ENCODE assay signal across 1 cellular context in the genomic region with DNA sequence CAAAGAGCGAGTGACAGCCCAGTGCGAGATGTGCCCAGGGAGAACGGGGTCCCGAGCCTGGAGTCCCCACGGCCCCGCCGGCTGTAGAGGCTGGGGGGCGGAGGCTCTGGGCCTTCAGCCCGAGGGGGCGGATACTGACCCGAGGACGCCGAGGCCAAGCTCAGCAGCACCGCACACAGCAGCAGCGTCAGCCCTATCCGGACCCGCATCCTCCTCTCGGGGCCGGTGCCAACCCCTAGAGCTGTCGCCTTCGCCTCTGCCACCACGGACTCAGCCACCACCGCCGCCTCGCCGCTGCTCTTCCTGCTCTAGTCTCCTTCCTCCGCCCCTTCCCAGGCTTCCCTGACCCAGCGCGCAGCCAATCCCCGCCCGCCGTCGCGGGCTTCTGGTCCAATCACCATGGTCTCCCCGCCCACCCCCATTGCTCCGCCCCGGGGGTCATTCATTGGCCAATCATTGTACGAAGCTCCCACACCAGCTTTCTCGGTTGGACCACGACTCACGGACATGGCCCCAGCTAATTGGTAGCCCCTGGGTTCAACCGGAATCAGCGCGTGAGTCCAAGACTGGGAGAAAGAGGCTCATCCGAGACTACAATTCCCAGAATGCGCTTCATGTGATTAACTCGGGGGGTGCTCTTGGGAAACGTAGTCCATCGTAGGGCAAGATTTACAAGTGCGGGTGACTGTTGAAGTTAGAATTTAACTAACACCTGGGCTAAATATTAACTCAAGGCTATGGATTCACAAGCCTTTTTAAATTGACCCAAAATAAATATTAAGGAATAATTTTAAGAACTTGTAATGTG.
TF ChIP-seq lines count a peak whose summit lies in the region.

A gene (minus strand): TSS at position 318 of the 808 bp plus-strand sequence. CDS start 109 bp downstream, at position 209.

TF ChIP-seq in HepG2, 621 proteins besides CTCF, POLR2A, EP300 and RAD21 (continued from another document and continues in another):
- no peak for TF ChIP-seq ETV6 (CRISPR knock-in tag; conservative IDR thresholded peaks at IDR 0.05)
- no peak for TF ChIP-seq ZNF326 (CRISPR knock-in tag; IDR thresholded peaks at IDR 0.05; ENCODE audit: borderline replicate concordance)
- no peak for TF ChIP-seq HMG20A (CRISPR knock-in tag; IDR thresholded peaks at IDR 0.05; ENCODE audit: borderline replicate concordance)
- TF ChIP-seq, protein P1, sequence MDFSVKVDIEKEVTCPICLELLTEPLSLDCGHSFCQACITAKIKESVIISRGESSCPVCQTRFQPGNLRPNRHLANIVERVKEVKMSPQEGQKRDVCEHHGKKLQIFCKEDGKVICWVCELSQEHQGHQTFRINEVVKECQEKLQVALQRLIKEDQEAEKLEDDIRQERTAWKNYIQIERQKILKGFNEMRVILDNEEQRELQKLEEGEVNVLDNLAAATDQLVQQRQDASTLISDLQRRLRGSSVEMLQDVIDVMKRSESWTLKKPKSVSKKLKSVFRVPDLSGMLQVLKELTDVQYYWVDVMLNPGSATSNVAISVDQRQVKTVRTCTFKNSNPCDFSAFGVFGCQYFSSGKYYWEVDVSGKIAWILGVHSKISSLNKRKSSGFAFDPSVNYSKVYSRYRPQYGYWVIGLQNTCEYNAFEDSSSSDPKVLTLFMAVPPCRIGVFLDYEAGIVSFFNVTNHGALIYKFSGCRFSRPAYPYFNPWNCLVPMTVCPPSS (IDR thresholded peaks at IDR 0.05): no peak
- TF ChIP-seq CENPT (CRISPR knock-in tag; IDR thresholded peaks at IDR 0.05; ENCODE audit: low read depth): no peak
- no peak for TF ChIP-seq TOPORS (CRISPR knock-in tag; IDR thresholded peaks at IDR 0.05)
- TF ChIP-seq THAP11 (CRISPR knock-in tag; IDR thresholded peaks at IDR 0.05): peak; percentile 99
- TF ChIP-seq, protein P2, sequence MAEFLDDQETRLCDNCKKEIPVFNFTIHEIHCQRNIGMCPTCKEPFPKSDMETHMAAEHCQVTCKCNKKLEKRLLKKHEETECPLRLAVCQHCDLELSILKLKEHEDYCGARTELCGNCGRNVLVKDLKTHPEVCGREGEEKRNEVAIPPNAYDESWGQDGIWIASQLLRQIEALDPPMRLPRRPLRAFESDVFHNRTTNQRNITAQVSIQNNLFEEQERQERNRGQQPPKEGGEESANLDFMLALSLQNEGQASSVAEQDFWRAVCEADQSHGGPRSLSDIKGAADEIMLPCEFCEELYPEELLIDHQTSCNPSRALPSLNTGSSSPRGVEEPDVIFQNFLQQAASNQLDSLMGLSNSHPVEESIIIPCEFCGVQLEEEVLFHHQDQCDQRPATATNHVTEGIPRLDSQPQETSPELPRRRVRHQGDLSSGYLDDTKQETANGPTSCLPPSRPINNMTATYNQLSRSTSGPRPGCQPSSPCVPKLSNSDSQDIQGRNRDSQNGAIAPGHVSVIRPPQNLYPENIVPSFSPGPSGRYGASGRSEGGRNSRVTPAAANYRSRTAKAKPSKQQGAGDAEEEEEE (CRISPR knock-in tag; IDR thresholded peaks at IDR 0.05; ENCODE audit: borderline replicate concordance): no peak
- TF ChIP-seq, protein P3, sequence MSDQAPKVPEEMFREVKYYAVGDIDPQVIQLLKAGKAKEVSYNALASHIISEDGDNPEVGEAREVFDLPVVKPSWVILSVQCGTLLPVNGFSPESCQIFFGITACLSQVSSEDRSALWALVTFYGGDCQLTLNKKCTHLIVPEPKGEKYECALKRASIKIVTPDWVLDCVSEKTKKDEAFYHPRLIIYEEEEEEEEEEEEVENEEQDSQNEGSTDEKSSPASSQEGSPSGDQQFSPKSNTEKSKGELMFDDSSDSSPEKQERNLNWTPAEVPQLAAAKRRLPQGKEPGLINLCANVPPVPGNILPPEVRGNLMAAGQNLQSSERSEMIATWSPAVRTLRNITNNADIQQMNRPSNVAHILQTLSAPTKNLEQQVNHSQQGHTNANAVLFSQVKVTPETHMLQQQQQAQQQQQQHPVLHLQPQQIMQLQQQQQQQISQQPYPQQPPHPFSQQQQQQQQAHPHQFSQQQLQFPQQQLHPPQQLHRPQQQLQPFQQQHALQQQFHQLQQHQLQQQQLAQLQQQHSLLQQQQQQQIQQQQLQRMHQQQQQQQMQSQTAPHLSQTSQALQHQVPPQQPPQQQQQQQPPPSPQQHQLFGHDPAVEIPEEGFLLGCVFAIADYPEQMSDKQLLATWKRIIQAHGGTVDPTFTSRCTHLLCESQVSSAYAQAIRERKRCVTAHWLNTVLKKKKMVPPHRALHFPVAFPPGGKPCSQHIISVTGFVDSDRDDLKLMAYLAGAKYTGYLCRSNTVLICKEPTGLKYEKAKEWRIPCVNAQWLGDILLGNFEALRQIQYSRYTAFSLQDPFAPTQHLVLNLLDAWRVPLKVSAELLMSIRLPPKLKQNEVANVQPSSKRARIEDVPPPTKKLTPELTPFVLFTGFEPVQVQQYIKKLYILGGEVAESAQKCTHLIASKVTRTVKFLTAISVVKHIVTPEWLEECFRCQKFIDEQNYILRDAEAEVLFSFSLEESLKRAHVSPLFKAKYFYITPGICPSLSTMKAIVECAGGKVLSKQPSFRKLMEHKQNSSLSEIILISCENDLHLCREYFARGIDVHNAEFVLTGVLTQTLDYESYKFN (CRISPR knock-in tag; conservative IDR thresholded peaks at IDR 0.05): peak; percentile 25; the same call in 1 of the 2 replicates
- no peak for TF ChIP-seq SIX1 (CRISPR knock-in tag; IDR thresholded peaks at IDR 0.05; ENCODE audit: borderline replicate concordance)
- no peak for TF ChIP-seq PAX8 (CRISPR knock-in tag; IDR thresholded peaks at IDR 0.05; ENCODE audit: borderline replicate concordance)
- peak; percentile 98 for TF ChIP-seq SUZ12 (IDR thresholded peaks at IDR 0.05; ENCODE audit: low read depth, low read length)
- TF ChIP-seq ZNF205 (CRISPR knock-in tag; IDR thresholded peaks at IDR 0.05): no peak
- TF ChIP-seq, protein P4, sequence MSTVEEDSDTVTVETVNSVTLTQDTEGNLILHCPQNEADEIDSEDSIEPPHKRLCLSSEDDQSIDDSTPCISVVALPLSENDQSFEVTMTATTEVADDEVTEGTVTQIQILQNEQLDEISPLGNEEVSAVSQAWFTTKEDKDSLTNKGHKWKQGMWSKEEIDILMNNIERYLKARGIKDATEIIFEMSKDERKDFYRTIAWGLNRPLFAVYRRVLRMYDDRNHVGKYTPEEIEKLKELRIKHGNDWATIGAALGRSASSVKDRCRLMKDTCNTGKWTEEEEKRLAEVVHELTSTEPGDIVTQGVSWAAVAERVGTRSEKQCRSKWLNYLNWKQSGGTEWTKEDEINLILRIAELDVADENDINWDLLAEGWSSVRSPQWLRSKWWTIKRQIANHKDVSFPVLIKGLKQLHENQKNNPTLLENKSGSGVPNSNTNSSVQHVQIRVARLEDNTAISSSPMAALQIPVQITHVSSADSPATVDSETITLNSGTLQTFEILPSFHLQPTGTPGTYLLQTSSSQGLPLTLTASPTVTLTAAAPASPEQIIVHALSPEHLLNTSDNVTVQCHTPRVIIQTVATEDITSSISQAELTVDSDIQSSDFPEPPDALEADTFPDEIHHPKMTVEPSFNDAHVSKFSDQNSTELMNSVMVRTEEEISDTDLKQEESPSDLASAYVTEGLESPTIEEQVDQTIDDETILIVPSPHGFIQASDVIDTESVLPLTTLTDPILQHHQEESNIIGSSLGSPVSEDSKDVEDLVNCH (CRISPR knock-in tag; IDR thresholded peaks at IDR 0.05): no peak
- TF ChIP-seq TCF7L2 (IDR thresholded peaks at IDR 0.05; ENCODE audit: low read depth, low read length): no peak
- TF ChIP-seq, protein P5, sequence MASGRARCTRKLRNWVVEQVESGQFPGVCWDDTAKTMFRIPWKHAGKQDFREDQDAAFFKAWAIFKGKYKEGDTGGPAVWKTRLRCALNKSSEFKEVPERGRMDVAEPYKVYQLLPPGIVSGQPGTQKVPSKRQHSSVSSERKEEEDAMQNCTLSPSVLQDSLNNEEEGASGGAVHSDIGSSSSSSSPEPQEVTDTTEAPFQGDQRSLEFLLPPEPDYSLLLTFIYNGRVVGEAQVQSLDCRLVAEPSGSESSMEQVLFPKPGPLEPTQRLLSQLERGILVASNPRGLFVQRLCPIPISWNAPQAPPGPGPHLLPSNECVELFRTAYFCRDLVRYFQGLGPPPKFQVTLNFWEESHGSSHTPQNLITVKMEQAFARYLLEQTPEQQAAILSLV (CRISPR knock-in tag; IDR thresholded peaks at IDR 0.05; ENCODE audit: borderline replicate concordance): peak; percentile 81; the same call in 1 of the 2 replicates
- TF ChIP-seq, protein P6, sequence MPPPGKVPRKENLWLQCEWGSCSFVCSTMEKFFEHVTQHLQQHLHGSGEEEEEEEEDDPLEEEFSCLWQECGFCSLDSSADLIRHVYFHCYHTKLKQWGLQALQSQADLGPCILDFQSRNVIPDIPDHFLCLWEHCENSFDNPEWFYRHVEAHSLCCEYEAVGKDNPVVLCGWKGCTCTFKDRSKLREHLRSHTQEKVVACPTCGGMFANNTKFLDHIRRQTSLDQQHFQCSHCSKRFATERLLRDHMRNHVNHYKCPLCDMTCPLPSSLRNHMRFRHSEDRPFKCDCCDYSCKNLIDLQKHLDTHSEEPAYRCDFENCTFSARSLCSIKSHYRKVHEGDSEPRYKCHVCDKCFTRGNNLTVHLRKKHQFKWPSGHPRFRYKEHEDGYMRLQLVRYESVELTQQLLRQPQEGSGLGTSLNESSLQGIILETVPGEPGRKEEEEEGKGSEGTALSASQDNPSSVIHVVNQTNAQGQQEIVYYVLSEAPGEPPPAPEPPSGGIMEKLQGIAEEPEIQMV (CRISPR knock-in tag; IDR thresholded peaks at IDR 0.05; ENCODE audit: low read depth): no peak
- TF ChIP-seq ZNF235 (CRISPR knock-in tag; IDR thresholded peaks at IDR 0.05; ENCODE audit: borderline replicate concordance): no peak
- TF ChIP-seq, protein P7, sequence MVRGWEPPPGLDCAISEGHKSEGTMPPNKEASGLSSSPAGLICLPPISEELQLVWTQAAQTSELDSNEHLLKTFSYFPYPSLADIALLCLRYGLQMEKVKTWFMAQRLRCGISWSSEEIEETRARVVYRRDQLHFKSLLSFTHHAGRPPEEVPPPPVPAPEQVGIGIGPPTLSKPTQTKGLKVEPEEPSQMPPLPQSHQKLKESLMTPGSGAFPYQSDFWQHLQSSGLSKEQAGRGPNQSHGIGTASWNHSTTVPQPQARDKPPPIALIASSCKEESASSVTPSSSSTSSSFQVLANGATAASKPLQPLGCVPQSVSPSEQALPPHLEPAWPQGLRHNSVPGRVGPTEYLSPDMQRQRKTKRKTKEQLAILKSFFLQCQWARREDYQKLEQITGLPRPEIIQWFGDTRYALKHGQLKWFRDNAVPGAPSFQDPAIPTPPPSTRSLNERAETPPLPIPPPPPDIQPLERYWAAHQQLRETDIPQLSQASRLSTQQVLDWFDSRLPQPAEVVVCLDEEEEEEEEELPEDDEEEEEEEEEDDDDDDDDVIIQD (CRISPR knock-in tag; IDR thresholded peaks at IDR 0.05; ENCODE audit: low read depth): no peak; the same call in 1 of the 2 replicates
- peak; percentile 75; the same call in 1 of the 2 replicates for TF ChIP-seq ZNF768 (CRISPR knock-in tag; IDR thresholded peaks at IDR 0.05)
- no peak for TF ChIP-seq NRL (CRISPR knock-in tag; IDR thresholded peaks at IDR 0.05; ENCODE audit: borderline replicate concordance)
- TF ChIP-seq, protein P8, sequence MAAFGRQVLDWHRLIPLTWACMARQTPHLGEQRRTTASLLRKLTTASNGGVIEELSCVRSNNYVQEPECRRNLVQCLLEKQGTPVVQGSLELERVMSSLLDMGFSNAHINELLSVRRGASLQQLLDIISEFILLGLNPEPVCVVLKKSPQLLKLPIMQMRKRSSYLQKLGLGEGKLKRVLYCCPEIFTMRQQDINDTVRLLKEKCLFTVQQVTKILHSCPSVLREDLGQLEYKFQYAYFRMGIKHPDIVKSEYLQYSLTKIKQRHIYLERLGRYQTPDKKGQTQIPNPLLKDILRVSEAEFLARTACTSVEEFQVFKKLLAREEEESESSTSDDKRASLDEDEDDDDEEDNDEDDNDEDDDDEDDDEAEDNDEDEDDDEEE (CRISPR knock-in tag; IDR thresholded peaks at IDR 0.05): no peak
- peak; percentile 88 for TF ChIP-seq TAF1 (CRISPR knock-in tag; IDR thresholded peaks at IDR 0.05)
- TF ChIP-seq JARID2 (CRISPR knock-in tag; IDR thresholded peaks at IDR 0.05; ENCODE audit: insufficient replicate concordance): no peak
- TF ChIP-seq ZNF788 (CRISPR knock-in tag; IDR thresholded peaks at IDR 0.05; ENCODE audit: borderline replicate concordance): no peak
- TF ChIP-seq ZNF605 (CRISPR knock-in tag; IDR thresholded peaks at IDR 0.05): peak; percentile 35; the same call in 1 of the 2 replicates
- peak; percentile 70; the same call in 1 of the 2 replicates for TF ChIP-seq ZNF772 (CRISPR knock-in tag; IDR thresholded peaks at IDR 0.05)
- TF ChIP-seq ZSCAN29 (CRISPR knock-in tag; conservative IDR thresholded peaks at IDR 0.05): no peak
- no peak for TF ChIP-seq MED13 (CRISPR knock-in tag; IDR thresholded peaks at IDR 0.05)
- TF ChIP-seq ZBTB3 (CRISPR knock-in tag; IDR thresholded peaks at IDR 0.05; ENCODE audit: borderline replicate concordance, low read depth): no peak
- no peak for TF ChIP-seq U2AF2 (IDR thresholded peaks at IDR 0.05; ENCODE audit: low read depth, low read length)
- no peak for TF ChIP-seq ZNF775 (CRISPR knock-in tag; IDR thresholded peaks at IDR 0.05; ENCODE audit: borderline replicate concordance)
- TF ChIP-seq FOXK1 (CRISPR knock-in tag; IDR thresholded peaks at IDR 0.05; ENCODE audit: borderline replicate concordance, low read depth): peak; percentile 82; the same call in 1 of the 2 replicates
- TF ChIP-seq, protein P9, sequence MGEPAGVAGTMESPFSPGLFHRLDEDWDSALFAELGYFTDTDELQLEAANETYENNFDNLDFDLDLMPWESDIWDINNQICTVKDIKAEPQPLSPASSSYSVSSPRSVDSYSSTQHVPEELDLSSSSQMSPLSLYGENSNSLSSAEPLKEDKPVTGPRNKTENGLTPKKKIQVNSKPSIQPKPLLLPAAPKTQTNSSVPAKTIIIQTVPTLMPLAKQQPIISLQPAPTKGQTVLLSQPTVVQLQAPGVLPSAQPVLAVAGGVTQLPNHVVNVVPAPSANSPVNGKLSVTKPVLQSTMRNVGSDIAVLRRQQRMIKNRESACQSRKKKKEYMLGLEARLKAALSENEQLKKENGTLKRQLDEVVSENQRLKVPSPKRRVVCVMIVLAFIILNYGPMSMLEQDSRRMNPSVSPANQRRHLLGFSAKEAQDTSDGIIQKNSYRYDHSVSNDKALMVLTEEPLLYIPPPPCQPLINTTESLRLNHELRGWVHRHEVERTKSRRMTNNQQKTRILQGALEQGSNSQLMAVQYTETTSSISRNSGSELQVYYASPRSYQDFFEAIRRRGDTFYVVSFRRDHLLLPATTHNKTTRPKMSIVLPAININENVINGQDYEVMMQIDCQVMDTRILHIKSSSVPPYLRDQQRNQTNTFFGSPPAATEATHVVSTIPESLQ (CRISPR knock-in tag; conservative IDR thresholded peaks at IDR 0.05): no peak
- TF ChIP-seq, protein P10, sequence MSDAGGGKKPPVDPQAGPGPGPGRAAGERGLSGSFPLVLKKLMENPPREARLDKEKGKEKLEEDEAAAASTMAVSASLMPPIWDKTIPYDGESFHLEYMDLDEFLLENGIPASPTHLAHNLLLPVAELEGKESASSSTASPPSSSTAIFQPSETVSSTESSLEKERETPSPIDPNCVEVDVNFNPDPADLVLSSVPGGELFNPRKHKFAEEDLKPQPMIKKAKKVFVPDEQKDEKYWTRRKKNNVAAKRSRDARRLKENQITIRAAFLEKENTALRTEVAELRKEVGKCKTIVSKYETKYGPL (CRISPR knock-in tag; IDR thresholded peaks at IDR 0.05): no peak
- TF ChIP-seq, protein P11, sequence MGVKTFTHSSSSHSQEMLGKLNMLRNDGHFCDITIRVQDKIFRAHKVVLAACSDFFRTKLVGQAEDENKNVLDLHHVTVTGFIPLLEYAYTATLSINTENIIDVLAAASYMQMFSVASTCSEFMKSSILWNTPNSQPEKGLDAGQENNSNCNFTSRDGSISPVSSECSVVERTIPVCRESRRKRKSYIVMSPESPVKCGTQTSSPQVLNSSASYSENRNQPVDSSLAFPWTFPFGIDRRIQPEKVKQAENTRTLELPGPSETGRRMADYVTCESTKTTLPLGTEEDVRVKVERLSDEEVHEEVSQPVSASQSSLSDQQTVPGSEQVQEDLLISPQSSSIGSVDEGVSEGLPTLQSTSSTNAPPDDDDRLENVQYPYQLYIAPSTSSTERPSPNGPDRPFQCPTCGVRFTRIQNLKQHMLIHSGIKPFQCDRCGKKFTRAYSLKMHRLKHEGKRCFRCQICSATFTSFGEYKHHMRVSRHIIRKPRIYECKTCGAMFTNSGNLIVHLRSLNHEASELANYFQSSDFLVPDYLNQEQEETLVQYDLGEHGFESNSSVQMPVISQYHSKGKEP (CRISPR knock-in tag; IDR thresholded peaks at IDR 0.05): no peak
